19 cellular contexts compared by ENCODE assay signal in genomic region chr17:9192010-9192409, GRCh38.
"Had no signal": no experiment of that assay in that cellular context is flagged by ENCODE, and none has a peak within 500 bp of the region (broad histone marks: within the 10 kb centered on the region; RNA-seq: fewer than 3 reads in every experiment).

No MANE protein-coding gene starts in this region.

- H3K36me3 Mint-ChIP-seq: brain had no signal

- H3K9me3 ChIP-seq: gastrocnemius medialis, ovary, suprapubic skin had no signal

- H3K27ac Mint-ChIP-seq: activated CD8-positive, alpha-beta T cell treated with anti-CD3 and anti-CD28 coated beads, Interleukin-2, amount 10 ng/mL, durations not matched to agents 7 days and 5 days; activated naive CD8-positive, alpha-beta T cell treated with anti-CD3 and anti-CD28 coated beads, Interleukin-2, amount 50 U/mL, for 24 hours; activated T-helper 1 cell treated with anti-CD3 and anti-CD28 coated beads, Interleukin-12 subunit alpha, Interleukin-12 subunit beta, Interleukin-2, Interleukin-4 antibody, amounts not matched to agents 30 ng/mL and 10 ng/mL and 1 ng/mL, durations not matched to agents 14 hours and 24 hours and 36 hours; brain; type B pancreatic cell had no signal

- ATAC-seq: activated CD8-positive, alpha-beta T cell treated with anti-CD3 and anti-CD28 coated beads, Interleukin-2, amount 10 ng/mL, durations not matched to agents 7 days and 5 days; activated naive CD8-positive, alpha-beta T cell treated with anti-CD3 and anti-CD28 coated beads, Interleukin-2, amount 50 U/mL, for 24 hours; gastrocnemius medialis; stimulated activated naive CD8-positive, alpha-beta T cell treated with anti-CD3 and anti-CD28 coated beads, Interleukin-15, Interleukin-2, amounts not matched to agents 100 U/mL and 50 U/mL, for 24 hours had no signal

- FAIRE-seq: endometrium had no signal

- H3K4me3 ChIP-seq: dorsolateral prefrontal cortex, gastrocnemius medialis, ovary, suprapubic skin had no signal

- H3K4me1 ChIP-seq: gastrocnemius medialis, suprapubic skin had no signal

- DNase-seq: activated CD4-positive, alpha-beta T cell treated with anti-CD3 and anti-CD28 coated beads for 1 hour; activated CD8-positive, alpha-beta memory T cell treated with anti-CD3 and anti-CD28 coated beads, Interleukin-2, amount 50 U/mL, for 48 hours; activated CD8-positive, alpha-beta T cell treated with anti-CD3 and anti-CD28 coated beads, Interleukin-2, amount 10 ng/mL, durations not matched to agents 7 days and 5 days; activated naive CD4-positive, alpha-beta T cell; activated naive CD8-positive, alpha-beta T cell treated with anti-CD3 and anti-CD28 coated beads, Interleukin-2, amount 50 U/mL, for 24 hours; dorsolateral prefrontal cortex; gastrocnemius medialis; kidney glomerular epithelial cell; ovary; stimulated activated CD4-positive, alpha-beta T cell treated with anti-CD3 and anti-CD28 coated beads, Interleukin-4, amount 100 ng/mL, for 1 hour; stimulated activated CD8-positive, alpha-beta memory T cell treated with anti-CD3 and anti-CD28 coated beads, Interleukin-4, amount 100 ng/mL, for 48 hours; stimulated activated naive CD8-positive, alpha-beta T cell treated with anti-CD3 and anti-CD28 coated beads, Interleukin-15, Interleukin-2, amounts not matched to agents 100 U/mL and 50 U/mL, for 24 hours; SW 1271 had no signal

- H3K4me3 Mint-ChIP-seq: activated CD8-positive, alpha-beta T cell treated with anti-CD3 and anti-CD28 coated beads, Interleukin-2, amount 10 ng/mL, durations not matched to agents 7 days and 5 days; activated naive CD8-positive, alpha-beta T cell treated with anti-CD3 and anti-CD28 coated beads, Interleukin-2, amount 50 U/mL, for 24 hours; activated T-helper 1 cell treated with anti-CD3 and anti-CD28 coated beads, Interleukin-12 subunit alpha, Interleukin-12 subunit beta, Interleukin-2, Interleukin-4 antibody, amounts not matched to agents 30 ng/mL and 10 ng/mL and 1 ng/mL, durations not matched to agents 14 hours and 24 hours and 36 hours; brain; neural crest cell; type B pancreatic cell had no signal

- H3K4me1 Mint-ChIP-seq: activated naive CD8-positive, alpha-beta T cell treated with anti-CD3 and anti-CD28 coated beads, Interleukin-2, amount 50 U/mL, for 24 hours had no signal

- H3K9me3 Mint-ChIP-seq: activated naive CD8-positive, alpha-beta T cell treated with anti-CD3 and anti-CD28 coated beads, Interleukin-2, amount 50 U/mL, for 24 hours; activated T-helper 1 cell treated with anti-CD3 and anti-CD28 coated beads, Interleukin-12 subunit alpha, Interleukin-12 subunit beta, Interleukin-2, Interleukin-4 antibody, amounts not matched to agents 30 ng/mL and 10 ng/mL and 1 ng/mL, durations not matched to agents 14 hours and 24 hours and 36 hours; neural crest cell; type B pancreatic cell had no signal

- H3K27ac ChIP-seq: dorsolateral prefrontal cortex, gastrocnemius medialis, ovary, suprapubic skin had no signal

- H3K36me3 ChIP-seq: gastrocnemius medialis, ovary, suprapubic skin had no signal

- H3K27me3 ChIP-seq: gastrocnemius medialis, ovary, suprapubic skin had no signal
